Comparison of ENCODE assay signal across 1 cellular context in the genomic region with DNA sequence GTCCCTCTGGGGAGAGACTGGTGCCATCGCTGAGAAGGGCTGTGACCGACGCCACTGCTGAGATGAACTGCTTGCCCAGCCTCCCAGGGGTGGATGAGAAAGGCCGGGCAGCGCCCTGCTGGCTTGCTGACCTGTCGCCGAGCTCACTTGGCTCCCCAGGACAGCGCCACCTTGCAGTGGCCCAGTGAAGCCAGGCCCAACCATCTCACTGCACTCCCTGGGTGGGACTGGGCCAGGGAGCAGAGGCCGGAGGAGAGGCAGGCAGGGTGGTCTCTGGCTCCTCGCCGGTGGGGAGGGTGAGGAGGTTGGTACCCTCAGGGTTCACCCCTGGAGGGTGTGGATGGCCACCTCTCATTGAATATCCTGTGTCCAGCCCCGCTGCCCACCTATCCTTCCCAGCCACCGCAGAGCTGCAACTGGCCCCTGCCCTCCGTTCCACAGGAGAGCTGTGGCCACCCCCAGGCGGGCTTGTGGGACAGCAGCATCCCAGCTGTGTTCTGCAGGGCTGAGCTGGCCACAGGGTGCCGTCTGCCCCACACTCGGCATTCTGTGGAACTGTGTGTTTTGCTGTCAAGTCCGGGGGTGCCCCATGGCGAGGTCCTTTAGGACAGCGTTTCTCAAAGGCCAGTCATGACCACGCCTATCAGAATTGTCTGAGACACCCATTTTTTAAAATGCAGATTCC.
TF ChIP-seq lines count a peak whose summit lies in the region.

No MANE protein-coding gene starts in this region.

TF ChIP-seq in HCT116, 20 proteins besides CTCF, POLR2A, EP300 and RAD21:
- TF ChIP-seq CEBPB (IDR thresholded peaks at IDR 0.05; ENCODE audit: low read depth) (no peak), POLR2AphosphoS5 (IDR thresholded peaks at IDR 0.05; ENCODE audit: low read depth, low read length) (no peak), CBX3 (IDR thresholded peaks at IDR 0.05; ENCODE audit: low read depth) (no peak), YY1 (IDR thresholded peaks at IDR 0.05; ENCODE audit: extremely low read depth, insufficient replicate concordance, low read depth, low read length) (no peak), EGR1 (IDR thresholded peaks at IDR 0.05; ENCODE audit: low read depth) (no peak), SP1 (IDR thresholded peaks at IDR 0.05; ENCODE audit: low read depth) (no peak), EZH2phosphoT487 (IDR thresholded peaks at IDR 0.05; ENCODE audit: borderline replicate concordance) (no peak), ELF1 (IDR thresholded peaks at IDR 0.05; ENCODE audit: borderline replicate concordance, low read depth) (no peak), ZFX (IDR thresholded peaks at IDR 0.05) (no peak), FOSL1 (IDR thresholded peaks at IDR 0.05; ENCODE audit: low read depth) (no peak), SIN3A (IDR thresholded peaks at IDR 0.05; ENCODE audit: low read depth) (no peak), ZNF274 (IDR thresholded peaks at IDR 0.05; ENCODE audit: low read depth, low read length) (no peak)
- TF ChIP-seq, protein P1, sequence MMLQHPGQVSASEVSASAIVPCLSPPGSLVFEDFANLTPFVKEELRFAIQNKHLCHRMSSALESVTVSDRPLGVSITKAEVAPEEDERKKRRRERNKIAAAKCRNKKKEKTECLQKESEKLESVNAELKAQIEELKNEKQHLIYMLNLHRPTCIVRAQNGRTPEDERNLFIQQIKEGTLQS (IDR thresholded peaks at IDR 0.05): no peak
- TF ChIP-seq, protein P2, sequence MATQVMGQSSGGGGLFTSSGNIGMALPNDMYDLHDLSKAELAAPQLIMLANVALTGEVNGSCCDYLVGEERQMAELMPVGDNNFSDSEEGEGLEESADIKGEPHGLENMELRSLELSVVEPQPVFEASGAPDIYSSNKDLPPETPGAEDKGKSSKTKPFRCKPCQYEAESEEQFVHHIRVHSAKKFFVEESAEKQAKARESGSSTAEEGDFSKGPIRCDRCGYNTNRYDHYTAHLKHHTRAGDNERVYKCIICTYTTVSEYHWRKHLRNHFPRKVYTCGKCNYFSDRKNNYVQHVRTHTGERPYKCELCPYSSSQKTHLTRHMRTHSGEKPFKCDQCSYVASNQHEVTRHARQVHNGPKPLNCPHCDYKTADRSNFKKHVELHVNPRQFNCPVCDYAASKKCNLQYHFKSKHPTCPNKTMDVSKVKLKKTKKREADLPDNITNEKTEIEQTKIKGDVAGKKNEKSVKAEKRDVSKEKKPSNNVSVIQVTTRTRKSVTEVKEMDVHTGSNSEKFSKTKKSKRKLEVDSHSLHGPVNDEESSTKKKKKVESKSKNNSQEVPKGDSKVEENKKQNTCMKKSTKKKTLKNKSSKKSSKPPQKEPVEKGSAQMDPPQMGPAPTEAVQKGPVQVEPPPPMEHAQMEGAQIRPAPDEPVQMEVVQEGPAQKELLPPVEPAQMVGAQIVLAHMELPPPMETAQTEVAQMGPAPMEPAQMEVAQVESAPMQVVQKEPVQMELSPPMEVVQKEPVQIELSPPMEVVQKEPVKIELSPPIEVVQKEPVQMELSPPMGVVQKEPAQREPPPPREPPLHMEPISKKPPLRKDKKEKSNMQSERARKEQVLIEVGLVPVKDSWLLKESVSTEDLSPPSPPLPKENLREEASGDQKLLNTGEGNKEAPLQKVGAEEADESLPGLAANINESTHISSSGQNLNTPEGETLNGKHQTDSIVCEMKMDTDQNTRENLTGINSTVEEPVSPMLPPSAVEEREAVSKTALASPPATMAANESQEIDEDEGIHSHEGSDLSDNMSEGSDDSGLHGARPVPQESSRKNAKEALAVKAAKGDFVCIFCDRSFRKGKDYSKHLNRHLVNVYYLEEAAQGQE (IDR thresholded peaks at IDR 0.05; ENCODE audit: low read depth): no peak
